27 cellular contexts compared by ENCODE assay signal in genomic region chr9:134123764-134124128, GRCh38. TPM values are rescaled to one million over a fixed set of nuclear protein-coding genes. Genes with fewer than 3 reads are reported as not detected.
"Had no signal": no experiment of that assay in that cellular context is flagged by ENCODE, and none has a peak within 500 bp of the region (broad histone marks: within the 10 kb centered on the region; RNA-seq: fewer than 3 reads in every experiment).

No MANE protein-coding gene starts in this region.

- H3K36me3 Mint-ChIP-seq: activated naive CD8-positive, alpha-beta T cell treated with anti-CD3 and anti-CD28 coated beads, Interleukin-2, amount 10 ng/mL, durations not matched to agents 7 days and 5 days; memory B cell; naive thymus-derived CD4-positive, alpha-beta T cell; stimulated activated memory B cell treated with anti-CD40 and anti-IgM and Interleukin-4, amounts not matched to agents 10 μg/mL and 1 μg/mL and 100 μg/mL, for 72 hours had no signal

- H3K27me3 ChIP-seq: brain microvascular endothelial cell, esophagus squamous epithelium, hepatocyte, neutrophil had no signal

- H3K27ac ChIP-seq: brain microvascular endothelial cell, esophagus squamous epithelium, hepatocyte, neutrophil, VCaP had no signal

- H2AFZ ChIP-seq: hepatocyte had no signal

- H3K4me3 Mint-ChIP-seq: activated CD8-positive, alpha-beta T cell treated with anti-CD3 and anti-CD28 coated beads for 36 hours; activated naive CD8-positive, alpha-beta T cell treated with anti-CD3 and anti-CD28 coated beads, Interleukin-2, amount 10 ng/mL, durations not matched to agents 7 days and 5 days; activated T-cell treated with anti-CD3 and anti-CD28 coated beads, Interleukin-2, amount 50 U/mL, for 4 hours; central memory CD8-positive, alpha-beta T cell; memory B cell; naive thymus-derived CD4-positive, alpha-beta T cell; stimulated activated memory B cell treated with anti-CD40 and anti-IgM and Interleukin-4, amounts not matched to agents 10 μg/mL and 1 μg/mL and 100 μg/mL, for 72 hours had no signal

- H3K4me2 ChIP-seq: hepatocyte had no signal

- FAIRE-seq: endothelial cell of umbilical vein had no signal

- H3K27ac Mint-ChIP-seq: activated CD8-positive, alpha-beta T cell treated with anti-CD3 and anti-CD28 coated beads for 36 hours; activated naive CD8-positive, alpha-beta T cell treated with anti-CD3 and anti-CD28 coated beads, Interleukin-2, amount 10 ng/mL, durations not matched to agents 7 days and 5 days; memory B cell; naive thymus-derived CD4-positive, alpha-beta T cell; stimulated activated memory B cell treated with anti-CD40 and anti-IgM and Interleukin-4, amounts not matched to agents 10 μg/mL and 1 μg/mL and 100 μg/mL, for 72 hours had no signal

- H3K79me2 ChIP-seq: hepatocyte had no signal

- H3K9me3 ChIP-seq: esophagus squamous epithelium, mucosa of descending colon, neutrophil had no signal

- H3K27me3 Mint-ChIP-seq: activated CD8-positive, alpha-beta T cell treated with anti-CD3 and anti-CD28 coated beads for 36 hours; naive thymus-derived CD4-positive, alpha-beta T cell had no signal

- DNase-seq: activated gamma-delta T cell; activated naive CD8-positive, alpha-beta T cell treated with anti-CD3 and anti-CD28 coated beads, Interleukin-2, amount 10 ng/mL, durations not matched to agents 7 days and 5 days; activated T-cell treated with anti-CD3 and anti-CD28 coated beads, Interleukin-2, amount 50 U/mL, for 4 hours; anterior cingulate cortex; brain microvascular endothelial cell; effector CD4-positive, alpha-beta T cell; esophagus squamous epithelium; left ventricle myocardium superior; naive thymus-derived CD4-positive, alpha-beta T cell; stimulated activated CD4-positive, alpha-beta T cell treated with anti-CD3 and anti-CD28 coated beads, Interleukin-2, amount 100 ng/mL, for 48 hours; T1000 had no signal

- ATAC-seq: activated T-cell treated with anti-CD3 and anti-CD28 coated beads, Interleukin-2, amount 50 U/mL, for 4 hours; stimulated activated memory B cell treated with anti-CD40 and anti-IgM and Interleukin-4, amounts not matched to agents 10 μg/mL and 1 μg/mL and 100 μg/mL, for 72 hours had no signal

- H3K4me3 ChIP-seq: coronary artery, esophagus squamous epithelium, hepatocyte, mucosa of descending colon had no signal

- H3K9me3 Mint-ChIP-seq: activated CD8-positive, alpha-beta T cell treated with anti-CD3 and anti-CD28 coated beads for 36 hours; activated naive CD8-positive, alpha-beta T cell treated with anti-CD3 and anti-CD28 coated beads, Interleukin-2, amount 10 ng/mL, durations not matched to agents 7 days and 5 days; activated T-cell treated with anti-CD3 and anti-CD28 coated beads, Interleukin-2, amount 50 U/mL, for 4 hours; central memory CD8-positive, alpha-beta T cell; memory B cell; naive thymus-derived CD4-positive, alpha-beta T cell; stimulated activated memory B cell treated with anti-CD40 and anti-IgM and Interleukin-4, amounts not matched to agents 10 μg/mL and 1 μg/mL and 100 μg/mL, for 72 hours had no signal

- H3K36me3 ChIP-seq: brain microvascular endothelial cell, esophagus squamous epithelium, neutrophil had no signal

RNA-seq across cellular contexts. Expression of gene RNU6ATAC, which starts 40.6 kb away (rescaled TPM):
- total RNA-seq: esophagus squamous epithelium, fibroblast of villous mesenchyme, glomerular endothelial cell, hepatocyte, kidney epithelial cell, renal cortical epithelial cell, urinary bladder had no signal
- polyA plus RNA-seq: endothelial cell of umbilical vein; hepatocyte; naive thymus-derived CD4-positive, alpha-beta T cell; thymus; urinary bladder had no signal
